Comparison of ENCODE assay signal across 1 cellular context in genomic region chr6:134511984-134512383, GRCh38.
TF ChIP-seq lines count a peak whose summit lies in the region.

No MANE protein-coding gene starts in this region.

TF ChIP-seq in GM23338, 12 proteins besides CTCF, POLR2A, EP300 and RAD21 (continued from another document):
- TF ChIP-seq ZNF462 (CRISPR knock-in tag; IDR thresholded peaks at IDR 0.05) = no peak
- no peak for TF ChIP-seq CREB1 (CRISPR knock-in tag; IDR thresholded peaks at IDR 0.05; ENCODE audit: low read depth)
TF ChIP-seq in GM23338: peak in this region for 0.
